Comparison of ENCODE assay signal across 1 cellular context in genomic region chr20:2986466-2986865, GRCh38.
TF ChIP-seq lines count a peak whose summit lies in the region.

No MANE protein-coding gene starts in this region.

TF ChIP-seq in HepG2, 621 proteins besides CTCF, POLR2A, EP300 and RAD21 (continued from another document):
- TF ChIP-seq CREM (IDR thresholded peaks at IDR 0.05) (no peak), CREM (CRISPR knock-in tag; IDR thresholded peaks at IDR 0.05) (no peak)
